Comparison of ENCODE assay signal across 8 cellular contexts in genomic region chr4:76067652-76068286, GRCh38. TPM values are rescaled to one million over a fixed set of nuclear protein-coding genes. Genes with fewer than 3 reads are reported as not detected.
A peak's percentile ranks its signal among the peaks of the same experiment; 100 is the strongest.
DNase-seq lines count a peak whose midpoint lies in the region; ATAC-seq and TF ChIP-seq lines count a peak whose summit lies in the region.

No MANE protein-coding gene starts in this region.

- ATAC-seq in GM18868 (IDR thresholded peaks at IDR 0.05; ENCODE audit: unreplicated experiment) (peak; percentile 82), PC-3 (peak; percentile 94)

- no peaks in the 10 kb centered on the region for H3F3A ChIP-seq in PC-3 (ENCODE audit: low read length, unreplicated experiment)
- H3F3A ChIP-seq in neural cell (ENCODE audit: insufficient read depth, low read length, poor library complexity, severe bottlenecking) = no peaks in the 10 kb centered on the region

- no peaks in the 10 kb centered on the region for H3K4me1 ChIP-seq in PC-3 (ENCODE audit: insufficient read depth, low read length)
- no peaks in the 10 kb centered on the region for H3K4me1 ChIP-seq in stomach

- DNase-seq in AML-193 (lab: John Stamatoyannopoulos, UW) (peak; percentile 70 to 77), HT-29 (ENCODE audit: low spot score) (peak; percentile 92), PC-3 (peak; percentile 80), activated T-cell treated with anti-CD3 and anti-CD28 coated beads for 48 hours (ENCODE audit: low read depth) (peak; percentile 52), fibroblast of gingiva (ENCODE audit: low read depth) (peak; percentile 56), stomach (peak; percentile 74)

- TF ChIP-seq CTCF in PC-3 (conservative IDR thresholded peaks at IDR 0.05; ENCODE audit: low read depth, low read length) (peak; percentile 80), neural cell (IDR thresholded peaks at IDR 0.05; ENCODE audit: poor library complexity, severe bottlenecking) (peak; percentile 69), stomach (IDR thresholded peaks at IDR 0.05) (peak in 5 of 7 experiments; percentile 68 to 82 (median 68))

- H3K27me3 ChIP-seq in PC-3 (ENCODE audit: low read length) (no peaks in the 10 kb centered on the region), neural cell (ENCODE audit: insufficient read depth, low read depth, low read length) (no peaks in the 10 kb centered on the region), stomach (no peaks in the 10 kb centered on the region)

- POLR2A ChIA-PET in PC-3 (lab: Charles Lee; ENCODE audit: unreplicated experiment) = no interaction called here

- BruUV-seq in PC-3 (replicated peaks; lab: Mats Ljungman, UMichigan) = no TSS peak

- no peaks in the 10 kb centered on the region for H3K36me3 ChIP-seq in PC-3 (ENCODE audit: low read depth, low read length)
- no peaks in the 10 kb centered on the region for H3K36me3 ChIP-seq in neural cell (ENCODE audit: insufficient read depth, low read length)
- no peaks in the 10 kb centered on the region for H3K36me3 ChIP-seq in stomach

- H3K27ac ChIP-seq in PC-3 (ENCODE audit: low read length) (no peak overlapping the region), neural cell (ENCODE audit: low read length) (no peak overlapping the region), stomach (no peak overlapping the region)

- CTCF ChIA-PET in PC-3 (lab: Charles Lee) = no interaction called here

- peak; percentile 67 for TF ChIP-seq RAD21 in neural cell (conservative IDR thresholded peaks at IDR 0.05)

- TF ChIP-seq POLR2A in stomach (IDR thresholded peaks at IDR 0.05) = no peak

- H3K9ac ChIP-seq in PC-3 (ENCODE audit: low read length) (no peak overlapping the region), neural cell (ENCODE audit: low read length) (no peak overlapping the region)

- H3K9me3 ChIP-seq in PC-3 (ENCODE audit: low read length) = no peaks in the 10 kb centered on the region
- H3K9me3 ChIP-seq in neural cell (ENCODE audit: low read length) = no peaks in the 10 kb centered on the region
- no peaks in the 10 kb centered on the region for H3K9me3 ChIP-seq in stomach

- H4K20me1 ChIP-seq in PC-3 (ENCODE audit: low read length) (no peaks in the 10 kb centered on the region), neural cell (ENCODE audit: insufficient read depth) (no peaks in the 10 kb centered on the region)

- H3K9me2 ChIP-seq in PC-3 (replicated peaks; ENCODE audit: low read length) (no peaks in the 10 kb centered on the region), neural cell (ENCODE audit: insufficient read depth, low read length) (no peaks in the 10 kb centered on the region)

- intact Hi-C loops in PC-3 (cut with micrococcal nuclease) (loop anchor here (1.0 kb wide), 2 partner anchors 72 to 151 kb away; no protein-coding TSS in a partner anchor), stomach (cut with DNase I; ENCODE audit: low total_unique reads) (loop anchor here (5.0 kb wide), 1 partner anchor 75 kb away; the partner anchor contains the start of gene SDAD1)

- no peak overlapping the region for H3K4me3 ChIP-seq in PC-3 (ENCODE audit: low read length)
- no peak overlapping the region for H3K4me3 ChIP-seq in neural cell (ENCODE audit: low read length)
- H3K4me3 ChIP-seq in stomach = no peak overlapping the region

- TF ChIP-seq EP300 in neural cell (conservative IDR thresholded peaks at IDR 0.05; ENCODE audit: poor library complexity, severe bottlenecking) (no peak), stomach (IDR thresholded peaks at IDR 0.05) (no peak)

- H3K4me2 ChIP-seq in PC-3 (ENCODE audit: low read length) (no peak overlapping the region), neural cell (ENCODE audit: low read length) (no peak overlapping the region)

- WGBS in stomach, 5 donors = 0 to 3% (median 0%) methylated on average over 2 of the region's 2 CpGs

- no peaks in the 10 kb centered on the region for H3K79me2 ChIP-seq in PC-3 (ENCODE audit: low read length)
- H3K79me2 ChIP-seq in neural cell (replicated peaks; ENCODE audit: insufficient read depth, low read length) = no peaks in the 10 kb centered on the region

- no peak overlapping the region for H2AFZ ChIP-seq in PC-3 (ENCODE audit: low read length)
- no peak overlapping the region for H2AFZ ChIP-seq in neural cell (ENCODE audit: low read depth, low read length)

TF ChIP-seq in neural cell, 6 proteins besides CTCF, POLR2A, EP300 and RAD21:
- TF ChIP-seq EZH2 (IDR thresholded peaks at IDR 0.05; ENCODE audit: borderline replicate concordance, insufficient read depth, low read length, poor library complexity, severe bottlenecking) = no peak
- TF ChIP-seq SMC3 (conservative IDR thresholded peaks at IDR 0.05; ENCODE audit: poor library complexity) = peak; percentile 44
TF ChIP-seq in neural cell: peak in this region for 1.

RNA-seq across cellular contexts. Expression of gene ART3, which starts 6.7 kb away (rescaled TPM):
- not detected in 2 replicates for total RNA-seq in HT-29 (2014; rRNA removed; shearing (Covaris generic))
- total RNA-seq in PC-3 (2014; rRNA removed) = not detected in 2 replicates
- polyA plus RNA-seq in neural cell = 0.25 TPM in 1 of 2 replicates, not detected in the other
- polyA minus RNA-seq in neural cell = not detected in 2 replicates
- 10 to 100 TPM in 1 of 5 donors, under 1 TPM in 2, not detected in 2; 0.45 to 26.3 (median 0.55) TPM for total RNA-seq in stomach
- polyA plus RNA-seq in stomach = under 1 TPM in 2 of 3 donors, not detected in 1; 0.46 to 0.90 TPM

RNA-seq across cellular contexts. Expression of gene CXCL11, which starts 31.9 kb away (rescaled TPM):
- total RNA-seq in HT-29 (2014; rRNA removed; shearing (Covaris generic)) = 0.10 and 0.31 TPM in 2 replicates
- 0.46 TPM in 1 of 2 replicates, not detected in the other for total RNA-seq in PC-3 (2014; rRNA removed)
- 0.18 and 0.33 TPM in 2 replicates for polyA plus RNA-seq in neural cell
- not detected in 2 replicates for polyA minus RNA-seq in neural cell
- total RNA-seq in stomach = 1 to 10 TPM in 1 of 5 donors, under 1 TPM in 1, not detected in 3; 0.43 to 1.3 TPM
- 1 to 10 TPM in 1 of 3 donors, under 1 TPM in 1, not detected in 1; 0.19 to 3.4 TPM for polyA plus RNA-seq in stomach

RNA-seq across cellular contexts. Expression of gene CXCL10, which starts 44.5 kb away (rescaled TPM):
- 0.08 and 0.63 TPM in 2 replicates for total RNA-seq in HT-29 (2014; rRNA removed; shearing (Covaris generic))
- total RNA-seq in PC-3 (2014; rRNA removed) (0.81 TPM in 1 of 2 replicates, not detected in the other), stomach (under 1 TPM in 1 of 5 donors, not detected in 4; 0.92 TPM)
- polyA plus RNA-seq in neural cell (not detected in 2 replicates), stomach (10 to 100 TPM in 1 of 3 donors, 1 to 10 TPM in 2; 1.3 to 25.6 (median 4.1) TPM)
- polyA minus RNA-seq in neural cell = not detected in 2 replicates
